1 cellular context compared by ENCODE assay signal in the genomic region with DNA sequence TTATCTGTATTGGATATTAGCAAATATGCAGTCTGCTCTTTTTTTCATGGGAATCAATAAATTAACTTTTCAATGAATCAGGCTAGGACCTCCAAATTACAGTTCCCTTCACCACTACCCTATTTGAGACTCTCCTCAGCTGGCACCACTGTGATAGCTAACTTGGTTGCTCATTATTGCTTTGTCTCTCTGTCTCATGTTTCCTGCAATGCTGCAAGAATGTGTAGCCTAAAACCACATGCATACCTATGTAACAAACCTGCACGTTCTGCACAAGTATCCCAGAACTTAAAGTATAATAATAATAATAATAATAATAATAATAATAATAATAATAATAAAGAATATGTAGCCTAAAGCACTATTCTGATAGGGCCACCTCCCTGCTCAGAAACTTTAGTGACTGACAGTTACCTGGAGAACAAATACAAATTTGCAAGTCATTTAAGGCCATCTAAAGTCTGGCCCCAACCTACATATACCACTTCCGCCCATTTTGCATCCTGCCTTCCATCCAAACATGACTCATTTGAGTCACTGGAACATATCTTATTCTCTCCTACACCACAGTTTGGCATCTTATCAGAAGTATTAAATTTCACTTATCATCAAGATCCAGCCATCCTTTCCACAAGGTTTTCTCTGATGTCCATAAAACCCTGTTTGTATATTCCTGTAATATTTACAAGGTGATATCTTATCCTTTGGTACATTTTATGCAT.
TF ChIP-seq lines count a peak whose summit lies in the region.

No MANE protein-coding gene starts in this region.

TF ChIP-seq in GM23338, 12 proteins besides CTCF, POLR2A, EP300 and RAD21 (continued from another document):
- TF ChIP-seq, protein P1, sequence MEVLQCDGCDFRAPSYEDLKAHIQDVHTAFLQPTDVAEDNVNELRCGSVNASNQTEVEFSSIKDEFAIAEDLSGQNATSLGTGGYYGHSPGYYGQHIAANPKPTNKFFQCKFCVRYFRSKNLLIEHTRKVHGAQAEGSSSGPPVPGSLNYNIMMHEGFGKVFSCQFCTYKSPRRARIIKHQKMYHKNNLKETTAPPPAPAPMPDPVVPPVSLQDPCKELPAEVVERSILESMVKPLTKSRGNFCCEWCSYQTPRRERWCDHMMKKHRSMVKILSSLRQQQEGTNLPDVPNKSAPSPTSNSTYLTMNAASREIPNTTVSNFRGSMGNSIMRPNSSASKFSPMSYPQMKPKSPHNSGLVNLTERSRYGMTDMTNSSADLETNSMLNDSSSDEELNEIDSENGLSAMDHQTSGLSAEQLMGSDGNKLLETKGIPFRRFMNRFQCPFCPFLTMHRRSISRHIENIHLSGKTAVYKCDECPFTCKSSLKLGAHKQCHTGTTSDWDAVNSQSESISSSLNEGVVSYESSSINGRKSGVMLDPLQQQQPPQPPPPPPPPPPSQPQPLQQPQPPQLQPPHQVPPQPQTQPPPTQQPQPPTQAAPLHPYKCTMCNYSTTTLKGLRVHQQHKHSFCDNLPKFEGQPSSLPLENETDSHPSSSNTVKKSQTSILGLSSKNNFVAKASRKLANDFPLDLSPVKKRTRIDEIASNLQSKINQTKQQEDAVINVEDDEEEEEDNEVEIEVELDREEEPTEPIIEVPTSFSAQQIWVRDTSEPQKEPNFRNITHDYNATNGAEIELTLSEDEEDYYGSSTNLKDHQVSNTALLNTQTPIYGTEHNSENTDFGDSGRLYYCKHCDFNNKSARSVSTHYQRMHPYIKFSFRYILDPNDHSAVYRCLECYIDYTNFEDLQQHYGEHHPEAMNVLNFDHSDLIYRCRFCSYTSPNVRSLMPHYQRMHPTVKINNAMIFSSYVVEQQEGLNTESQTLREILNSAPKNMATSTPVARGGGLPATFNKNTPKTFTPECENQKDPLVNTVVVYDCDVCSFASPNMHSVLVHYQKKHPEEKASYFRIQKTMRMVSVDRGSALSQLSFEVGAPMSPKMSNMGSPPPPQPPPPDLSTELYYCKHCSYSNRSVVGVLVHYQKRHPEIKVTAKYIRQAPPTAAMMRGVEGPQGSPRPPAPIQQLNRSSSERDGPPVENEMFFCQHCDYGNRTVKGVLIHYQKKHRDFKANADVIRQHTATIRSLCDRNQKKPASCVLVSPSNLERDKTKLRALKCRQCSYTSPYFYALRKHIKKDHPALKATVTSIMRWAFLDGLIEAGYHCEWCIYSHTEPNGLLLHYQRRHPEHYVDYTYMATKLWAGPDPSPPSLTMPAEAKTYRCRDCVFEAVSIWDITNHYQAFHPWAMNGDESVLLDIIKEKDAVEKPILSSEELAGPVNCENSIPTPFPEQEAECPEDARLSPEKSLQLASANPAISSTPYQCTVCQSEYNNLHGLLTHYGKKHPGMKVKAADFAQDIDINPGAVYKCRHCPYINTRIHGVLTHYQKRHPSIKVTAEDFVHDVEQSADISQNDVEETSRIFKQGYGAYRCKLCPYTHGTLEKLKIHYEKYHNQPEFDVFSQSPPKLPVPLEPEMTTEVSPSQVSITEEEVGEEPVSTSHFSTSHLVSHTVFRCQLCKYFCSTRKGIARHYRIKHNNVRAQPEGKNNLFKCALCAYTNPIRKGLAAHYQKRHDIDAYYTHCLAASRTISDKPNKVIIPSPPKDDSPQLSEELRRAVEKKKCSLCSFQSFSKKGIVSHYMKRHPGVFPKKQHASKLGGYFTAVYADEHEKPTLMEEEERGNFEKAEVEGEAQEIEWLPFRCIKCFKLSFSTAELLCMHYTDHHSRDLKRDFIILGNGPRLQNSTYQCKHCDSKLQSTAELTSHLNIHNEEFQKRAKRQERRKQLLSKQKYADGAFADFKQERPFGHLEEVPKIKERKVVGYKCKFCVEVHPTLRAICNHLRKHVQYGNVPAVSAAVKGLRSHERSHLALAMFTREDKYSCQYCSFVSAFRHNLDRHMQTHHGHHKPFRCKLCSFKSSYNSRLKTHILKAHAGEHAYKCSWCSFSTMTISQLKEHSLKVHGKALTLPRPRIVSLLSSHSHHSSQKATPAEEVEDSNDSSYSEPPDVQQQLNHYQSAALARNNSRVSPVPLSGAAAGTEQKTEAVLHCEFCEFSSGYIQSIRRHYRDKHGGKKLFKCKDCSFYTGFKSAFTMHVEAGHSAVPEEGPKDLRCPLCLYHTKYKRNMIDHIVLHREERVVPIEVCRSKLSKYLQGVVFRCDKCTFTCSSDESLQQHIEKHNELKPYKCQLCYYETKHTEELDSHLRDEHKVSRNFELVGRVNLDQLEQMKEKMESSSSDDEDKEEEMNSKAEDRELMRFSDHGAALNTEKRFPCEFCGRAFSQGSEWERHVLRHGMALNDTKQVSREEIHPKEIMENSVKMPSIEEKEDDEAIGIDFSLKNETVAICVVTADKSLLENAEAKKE (CRISPR knock-in tag; IDR thresholded peaks at IDR 0.05) = no peak
- TF ChIP-seq EZH2 (IDR thresholded peaks at IDR 0.05; ENCODE audit: low read depth, unreplicated experiment) = no peak
- no peak for TF ChIP-seq NANOG (IDR thresholded peaks at IDR 0.05; ENCODE audit: borderline replicate concordance)
- TF ChIP-seq STAT1 (IDR thresholded peaks at IDR 0.05; ENCODE audit: unreplicated experiment) = no peak
- TF ChIP-seq POLR2AphosphoS5 (IDR thresholded peaks at IDR 0.05; ENCODE audit: low read depth) = no peak
- TF ChIP-seq, protein P2, sequence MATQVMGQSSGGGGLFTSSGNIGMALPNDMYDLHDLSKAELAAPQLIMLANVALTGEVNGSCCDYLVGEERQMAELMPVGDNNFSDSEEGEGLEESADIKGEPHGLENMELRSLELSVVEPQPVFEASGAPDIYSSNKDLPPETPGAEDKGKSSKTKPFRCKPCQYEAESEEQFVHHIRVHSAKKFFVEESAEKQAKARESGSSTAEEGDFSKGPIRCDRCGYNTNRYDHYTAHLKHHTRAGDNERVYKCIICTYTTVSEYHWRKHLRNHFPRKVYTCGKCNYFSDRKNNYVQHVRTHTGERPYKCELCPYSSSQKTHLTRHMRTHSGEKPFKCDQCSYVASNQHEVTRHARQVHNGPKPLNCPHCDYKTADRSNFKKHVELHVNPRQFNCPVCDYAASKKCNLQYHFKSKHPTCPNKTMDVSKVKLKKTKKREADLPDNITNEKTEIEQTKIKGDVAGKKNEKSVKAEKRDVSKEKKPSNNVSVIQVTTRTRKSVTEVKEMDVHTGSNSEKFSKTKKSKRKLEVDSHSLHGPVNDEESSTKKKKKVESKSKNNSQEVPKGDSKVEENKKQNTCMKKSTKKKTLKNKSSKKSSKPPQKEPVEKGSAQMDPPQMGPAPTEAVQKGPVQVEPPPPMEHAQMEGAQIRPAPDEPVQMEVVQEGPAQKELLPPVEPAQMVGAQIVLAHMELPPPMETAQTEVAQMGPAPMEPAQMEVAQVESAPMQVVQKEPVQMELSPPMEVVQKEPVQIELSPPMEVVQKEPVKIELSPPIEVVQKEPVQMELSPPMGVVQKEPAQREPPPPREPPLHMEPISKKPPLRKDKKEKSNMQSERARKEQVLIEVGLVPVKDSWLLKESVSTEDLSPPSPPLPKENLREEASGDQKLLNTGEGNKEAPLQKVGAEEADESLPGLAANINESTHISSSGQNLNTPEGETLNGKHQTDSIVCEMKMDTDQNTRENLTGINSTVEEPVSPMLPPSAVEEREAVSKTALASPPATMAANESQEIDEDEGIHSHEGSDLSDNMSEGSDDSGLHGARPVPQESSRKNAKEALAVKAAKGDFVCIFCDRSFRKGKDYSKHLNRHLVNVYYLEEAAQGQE (IDR thresholded peaks at IDR 0.05; ENCODE audit: unreplicated experiment) = no peak
